In the genomic region with DNA sequence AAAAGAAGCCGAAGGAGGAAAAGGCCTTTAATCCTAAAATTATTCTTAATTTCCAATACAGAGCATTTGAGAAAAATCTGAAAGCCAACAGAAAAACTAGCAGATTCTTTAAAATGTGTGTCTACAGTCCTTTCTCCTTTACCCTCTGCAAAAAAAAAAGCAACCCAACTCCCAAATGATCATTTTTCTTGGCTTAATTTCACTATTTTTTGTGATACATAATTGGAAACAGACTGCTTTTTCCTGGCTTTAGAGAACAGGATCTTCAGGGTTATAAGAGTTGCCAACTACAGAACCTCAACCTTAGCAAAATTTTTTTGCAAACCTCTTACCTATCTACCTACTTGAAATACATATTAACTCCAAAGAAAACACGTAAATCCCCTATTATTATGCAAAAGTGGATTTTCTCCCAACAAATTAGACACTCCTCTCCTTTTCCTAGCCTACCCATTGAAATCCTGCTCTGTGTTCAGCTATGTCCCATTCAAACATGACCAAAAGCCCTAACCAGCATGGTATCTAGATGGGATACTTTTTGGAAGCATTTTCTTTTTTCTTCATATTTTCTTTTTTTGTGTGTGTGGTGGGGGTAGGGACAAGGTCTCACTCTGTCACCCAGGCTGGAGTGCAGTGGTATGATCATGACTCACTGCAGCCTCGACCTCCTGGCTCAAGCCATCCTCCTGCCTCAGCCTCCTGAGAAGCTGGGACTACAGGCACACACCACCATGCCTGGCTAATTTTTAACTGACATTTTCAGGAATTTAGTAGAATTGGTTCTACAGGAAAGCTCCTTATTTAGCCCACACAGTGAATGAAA, we compare ENCODE assay signal across 1 cellular context.
TF ChIP-seq lines count a peak whose summit lies in the region.

No MANE protein-coding gene starts in this region.

TF ChIP-seq in HepG2, 621 proteins besides CTCF, POLR2A, EP300 and RAD21 (continued from another document):
- TF ChIP-seq ZMYM2 (CRISPR knock-in tag; IDR thresholded peaks at IDR 0.05) (peak; percentile 62; the same call in 1 of the 2 replicates), ZMYM3 (CRISPR knock-in tag; IDR thresholded peaks at IDR 0.05) (peak; percentile 77; the same call in 1 of the 2 replicates), RARA (CRISPR knock-in tag; IDR thresholded peaks at IDR 0.05) (no peak), RBFOX2 (IDR thresholded peaks at IDR 0.05; ENCODE audit: low read depth, low read length) (0 out of 2 replicates have a peak, but pooled peaks have one; percentile 8), RCOR2 (CRISPR knock-in tag; IDR thresholded peaks at IDR 0.05) (0 out of 2 replicates have a peak, but pooled peaks have one; percentile 42), POGZ (CRISPR knock-in tag; IDR thresholded peaks at IDR 0.05) (peak; percentile 59), YY1 (IDR thresholded peaks at IDR 0.05; ENCODE audit: insufficient read depth, insufficient replicate concordance, low read depth, low read length) (no peak), ZNF777 (CRISPR knock-in tag; IDR thresholded peaks at IDR 0.05) (no peak), ATAD3A (CRISPR knock-in tag; IDR thresholded peaks at IDR 0.05) (no peak), FOSL2 (CRISPR knock-in tag; IDR thresholded peaks at IDR 0.05) (peak; percentile 82), ZNF790 (CRISPR knock-in tag; IDR thresholded peaks at IDR 0.05; ENCODE audit: borderline replicate concordance) (no peak), TP53 (CRISPR knock-in tag; conservative IDR thresholded peaks at IDR 0.05) (no peak)
- TF ChIP-seq, protein P1, sequence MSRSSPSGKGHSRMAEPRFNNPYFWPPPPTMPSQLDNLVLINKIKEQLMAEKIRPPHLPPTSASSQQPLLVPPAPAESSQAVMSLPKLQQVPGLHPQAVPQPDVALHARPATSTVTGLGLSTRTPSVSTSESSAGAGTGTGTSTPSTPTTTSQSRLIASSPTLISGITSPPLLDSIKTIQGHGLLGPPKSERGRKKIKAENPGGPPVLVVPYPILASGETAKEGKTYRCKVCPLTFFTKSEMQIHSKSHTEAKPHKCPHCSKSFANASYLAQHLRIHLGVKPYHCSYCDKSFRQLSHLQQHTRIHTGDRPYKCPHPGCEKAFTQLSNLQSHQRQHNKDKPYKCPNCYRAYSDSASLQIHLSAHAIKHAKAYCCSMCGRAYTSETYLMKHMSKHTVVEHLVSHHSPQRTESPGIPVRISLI (CRISPR knock-in tag; IDR thresholded peaks at IDR 0.05; ENCODE audit: borderline replicate concordance) = no peak
- TF ChIP-seq, protein P2, sequence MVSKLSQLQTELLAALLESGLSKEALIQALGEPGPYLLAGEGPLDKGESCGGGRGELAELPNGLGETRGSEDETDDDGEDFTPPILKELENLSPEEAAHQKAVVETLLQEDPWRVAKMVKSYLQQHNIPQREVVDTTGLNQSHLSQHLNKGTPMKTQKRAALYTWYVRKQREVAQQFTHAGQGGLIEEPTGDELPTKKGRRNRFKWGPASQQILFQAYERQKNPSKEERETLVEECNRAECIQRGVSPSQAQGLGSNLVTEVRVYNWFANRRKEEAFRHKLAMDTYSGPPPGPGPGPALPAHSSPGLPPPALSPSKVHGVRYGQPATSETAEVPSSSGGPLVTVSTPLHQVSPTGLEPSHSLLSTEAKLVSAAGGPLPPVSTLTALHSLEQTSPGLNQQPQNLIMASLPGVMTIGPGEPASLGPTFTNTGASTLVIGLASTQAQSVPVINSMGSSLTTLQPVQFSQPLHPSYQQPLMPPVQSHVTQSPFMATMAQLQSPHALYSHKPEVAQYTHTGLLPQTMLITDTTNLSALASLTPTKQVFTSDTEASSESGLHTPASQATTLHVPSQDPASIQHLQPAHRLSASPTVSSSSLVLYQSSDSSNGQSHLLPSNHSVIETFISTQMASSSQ (IDR thresholded peaks at IDR 0.05; ENCODE audit: low read depth) = 0 out of 2 replicates have a peak, but pooled peaks have one; percentile 35
- TF ChIP-seq, protein P2 (CRISPR knock-in tag; IDR thresholded peaks at IDR 0.05; ENCODE audit: borderline replicate concordance) = peak; percentile 38; the same call in 1 of the 2 replicates
- TF ChIP-seq, protein P3, sequence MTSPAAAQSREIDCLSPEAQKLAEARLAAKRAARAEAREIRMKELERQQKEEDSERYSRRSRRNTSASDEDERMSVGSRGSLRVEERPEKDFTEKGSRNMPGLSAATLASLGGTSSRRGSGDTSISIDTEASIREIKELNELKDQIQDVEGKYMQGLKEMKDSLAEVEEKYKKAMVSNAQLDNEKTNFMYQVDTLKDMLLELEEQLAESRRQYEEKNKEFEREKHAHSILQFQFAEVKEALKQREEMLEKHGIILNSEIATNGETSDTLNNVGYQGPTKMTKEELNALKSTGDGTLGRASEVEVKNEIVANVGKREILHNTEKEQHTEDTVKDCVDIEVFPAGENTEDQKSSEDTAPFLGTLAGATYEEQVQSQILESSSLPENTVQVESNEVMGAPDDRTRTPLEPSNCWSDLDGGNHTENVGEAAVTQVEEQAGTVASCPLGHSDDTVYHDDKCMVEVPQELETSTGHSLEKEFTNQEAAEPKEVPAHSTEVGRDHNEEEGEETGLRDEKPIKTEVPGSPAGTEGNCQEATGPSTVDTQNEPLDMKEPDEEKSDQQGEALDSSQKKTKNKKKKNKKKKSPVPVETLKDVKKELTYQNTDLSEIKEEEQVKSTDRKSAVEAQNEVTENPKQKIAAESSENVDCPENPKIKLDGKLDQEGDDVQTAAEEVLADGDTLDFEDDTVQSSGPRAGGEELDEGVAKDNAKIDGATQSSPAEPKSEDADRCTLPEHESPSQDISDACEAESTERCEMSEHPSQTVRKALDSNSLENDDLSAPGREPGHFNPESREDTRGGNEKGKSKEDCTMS (CRISPR knock-in tag; conservative IDR thresholded peaks at IDR 0.05) = no peak
- TF ChIP-seq, protein P4, sequence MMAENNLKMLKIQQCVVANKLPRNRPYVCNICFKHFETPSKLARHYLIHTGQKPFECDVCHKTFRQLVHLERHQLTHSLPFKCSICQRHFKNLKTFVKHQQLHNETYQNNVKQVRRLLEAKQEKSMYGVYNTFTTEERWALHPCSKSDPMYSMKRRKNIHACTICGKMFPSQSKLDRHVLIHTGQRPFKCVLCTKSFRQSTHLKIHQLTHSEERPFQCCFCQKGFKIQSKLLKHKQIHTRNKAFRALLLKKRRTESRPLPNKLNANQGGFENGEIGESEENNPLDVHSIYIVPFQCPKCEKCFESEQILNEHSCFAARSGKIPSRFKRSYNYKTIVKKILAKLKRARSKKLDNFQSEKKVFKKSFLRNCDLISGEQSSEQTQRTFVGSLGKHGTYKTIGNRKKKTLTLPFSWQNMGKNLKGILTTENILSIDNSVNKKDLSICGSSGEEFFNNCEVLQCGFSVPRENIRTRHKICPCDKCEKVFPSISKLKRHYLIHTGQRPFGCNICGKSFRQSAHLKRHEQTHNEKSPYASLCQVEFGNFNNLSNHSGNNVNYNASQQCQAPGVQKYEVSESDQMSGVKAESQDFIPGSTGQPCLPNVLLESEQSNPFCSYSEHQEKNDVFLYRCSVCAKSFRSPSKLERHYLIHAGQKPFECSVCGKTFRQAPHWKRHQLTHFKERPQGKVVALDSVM (CRISPR knock-in tag; IDR thresholded peaks at IDR 0.05) = peak; percentile 100
